1 cellular context compared by ENCODE assay signal in genomic region chr2:230413465-230413864, GRCh38.
TF ChIP-seq lines count a peak whose summit lies in the region.

No MANE protein-coding gene starts in this region.

TF ChIP-seq in HepG2, 621 proteins besides CTCF, POLR2A, EP300 and RAD21 (continued from another document):
- no peak for TF ChIP-seq CEBPZ (IDR thresholded peaks at IDR 0.05; ENCODE audit: low read length)
- peak; percentile 45; the same call in 1 of the 2 replicates for TF ChIP-seq ZMYM4 (CRISPR knock-in tag; IDR thresholded peaks at IDR 0.05)
- no peak for TF ChIP-seq SP1 (IDR thresholded peaks at IDR 0.05)
- no peak for TF ChIP-seq SP1 (CRISPR knock-in tag; IDR thresholded peaks at IDR 0.05)
- no peak for TF ChIP-seq ZBTB46 (CRISPR knock-in tag; IDR thresholded peaks at IDR 0.05; ENCODE audit: borderline replicate concordance)
- no peak for TF ChIP-seq NKX3-1 (CRISPR knock-in tag; IDR thresholded peaks at IDR 0.05)
- TF ChIP-seq ZNF546 (CRISPR knock-in tag; conservative IDR thresholded peaks at IDR 0.05): no peak
- no peak for TF ChIP-seq TP53 (CRISPR knock-in tag; conservative IDR thresholded peaks at IDR 0.05)
- peak; percentile 73 for TF ChIP-seq NFYC (CRISPR knock-in tag; IDR thresholded peaks at IDR 0.05)
- no peak for TF ChIP-seq MAZ (IDR thresholded peaks at IDR 0.05; ENCODE audit: borderline replicate concordance, low read depth, low read length)
- TF ChIP-seq MAZ (CRISPR knock-in tag; IDR thresholded peaks at IDR 0.05; ENCODE audit: low read depth): no peak
- TF ChIP-seq NFYB (CRISPR knock-in tag; IDR thresholded peaks at IDR 0.05): peak; percentile 70
